Comparison of ENCODE assay signal across 9 cellular contexts in the genomic region with DNA sequence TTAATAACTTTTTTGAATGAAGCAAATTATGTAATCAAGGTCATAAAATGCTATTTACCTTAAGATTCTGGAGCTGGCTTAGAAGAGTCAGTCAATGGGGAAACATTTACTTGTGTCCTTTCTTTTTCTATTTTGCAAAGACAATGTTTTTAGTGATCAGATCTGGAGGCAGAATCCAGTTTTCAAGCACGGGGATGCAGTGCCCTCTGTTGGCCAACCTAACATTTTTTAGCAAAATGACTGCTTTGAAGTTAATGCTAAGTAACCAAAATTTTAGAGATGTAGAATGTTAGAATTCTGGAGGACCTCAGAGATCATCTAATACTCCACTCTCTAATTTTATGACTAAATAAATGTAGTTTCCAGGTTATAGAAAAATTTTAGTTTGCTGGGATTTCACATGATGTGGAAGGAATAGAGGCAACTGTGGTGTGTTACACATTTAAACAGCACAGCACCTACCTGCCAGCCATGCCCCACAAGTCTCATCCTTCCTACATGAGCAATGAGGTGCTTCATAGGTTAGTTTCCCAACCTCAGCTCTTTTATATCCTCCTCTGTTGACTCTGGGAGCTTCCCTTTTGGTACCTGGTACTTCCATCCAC. TPM values are rescaled to one million over a fixed set of nuclear protein-coding genes. Genes with fewer than 3 reads are reported as not detected.
A peak's percentile ranks its signal among the peaks of the same experiment; 100 is the strongest.
DNase-seq lines count a peak whose midpoint lies in the region; ATAC-seq and TF ChIP-seq lines count a peak whose summit lies in the region.
"Had no signal": no experiment of that assay in that cellular context is flagged by ENCODE, and none has a peak within 500 bp of the region (broad histone marks: within the 10 kb centered on the region; RNA-seq: fewer than 3 reads in every experiment).

No MANE protein-coding gene starts in this region.

- peak; percentile 52 for TF ChIP-seq CTCF in SU-DHL-6 (IDR thresholded peaks at IDR 0.05; ENCODE audit: insufficient read depth, low read length, poor library complexity, severe bottlenecking)

- H3K9me3 ChIP-seq in SU-DHL-6 (ENCODE audit: insufficient read depth, low read length), result no peaks in the 10 kb centered on the region

- H3K4me3 Mint-ChIP-seq in activated naive CD8-positive, alpha-beta T cell treated with anti-CD3 and anti-CD28 coated beads, Interleukin-2, amount 10 ng/mL, durations not matched to agents 7 days and 5 days, result no peak overlapping the region

- no peak overlapping the region for H3K4me3 ChIP-seq in SU-DHL-6 (ENCODE audit: insufficient read depth, low read length, poor library complexity, severe bottlenecking)

- H3K36me3 ChIP-seq in SU-DHL-6 (ENCODE audit: low read length), result no peaks in the 10 kb centered on the region

- H3F3A ChIP-seq in SU-DHL-6 (ENCODE audit: insufficient read depth), result no peaks in the 10 kb centered on the region

- POLR2A ChIA-PET in activated naive CD8-positive, alpha-beta T cell treated with anti-CD3 and anti-CD28 coated beads, Interleukin-2, amount 10 ng/mL, durations not matched to agents 7 days and 5 days (lab: Charles Lee), result no interaction called here

- no peaks in the 10 kb centered on the region for H4K20me1 ChIP-seq in SU-DHL-6 (ENCODE audit: low read depth, low read length)

- no peaks in the 10 kb centered on the region for H3K9me3 Mint-ChIP-seq in activated naive CD8-positive, alpha-beta T cell treated with anti-CD3 and anti-CD28 coated beads, Interleukin-2, amount 10 ng/mL, durations not matched to agents 7 days and 5 days

- no peak for ATAC-seq in activated naive CD8-positive, alpha-beta T cell treated with anti-CD3 and anti-CD28 coated beads, Interleukin-2, amount 10 ng/mL, durations not matched to agents 7 days and 5 days (ENCODE audit: low read depth)
- ATAC-seq in GM18873 (IDR thresholded peaks at IDR 0.05; ENCODE audit: low FRiP score, unreplicated experiment) (no peak), GM21576 (IDR thresholded peaks at IDR 0.05; ENCODE audit: unreplicated experiment) (no peak)

- H3K9me2 ChIP-seq in SU-DHL-6 (replicated peaks; ENCODE audit: insufficient read depth, low read length), result no peaks in the 10 kb centered on the region

- H3K79me2 ChIP-seq in SU-DHL-6 (ENCODE audit: insufficient read depth, low read length), result no peaks in the 10 kb centered on the region

- H3K9ac ChIP-seq in SU-DHL-6 (ENCODE audit: low read length), result no peak overlapping the region

- peaks cover 11% of the 10 kb centered on the region for H3K4me1 Mint-ChIP-seq in activated naive CD8-positive, alpha-beta T cell treated with anti-CD3 and anti-CD28 coated beads, Interleukin-2, amount 10 ng/mL, durations not matched to agents 7 days and 5 days

- H3K27ac ChIP-seq in SU-DHL-6 (ENCODE audit: low read depth, low read length), result no peak overlapping the region

- peak; percentile 59 for DNase-seq in CD1c-positive myeloid dendritic cell (ENCODE audit: extremely low spot score)
- peak; percentile 33 for DNase-seq in HCEC 1CT
- peak; percentile 70 for DNase-seq in activated naive CD8-positive, alpha-beta T cell treated with anti-CD3 and anti-CD28 coated beads, Interleukin-2, amount 10 ng/mL, durations not matched to agents 7 days and 5 days
- peak; percentile 11 to 39 for DNase-seq in hippocampal formation (lab: John Stamatoyannopoulos, UW)
- peak; percentile 75 to 79 for DNase-seq in stimulated activated CD4-positive, alpha-beta T cell treated with anti-CD3 and anti-CD28 coated beads, Interleukin-2, amount 100 ng/mL, for 24 hours

- no peak overlapping the region for H2AFZ ChIP-seq in SU-DHL-6 (ENCODE audit: low read depth, low read length, severe bottlenecking)

- H3K27ac Mint-ChIP-seq in activated naive CD8-positive, alpha-beta T cell treated with anti-CD3 and anti-CD28 coated beads, Interleukin-2, amount 10 ng/mL, durations not matched to agents 7 days and 5 days, result no peak overlapping the region

- H3K27me3 ChIP-seq in SU-DHL-6 (ENCODE audit: low read length), result no peaks in the 10 kb centered on the region

- H3K36me3 Mint-ChIP-seq in activated naive CD8-positive, alpha-beta T cell treated with anti-CD3 and anti-CD28 coated beads, Interleukin-2, amount 10 ng/mL, durations not matched to agents 7 days and 5 days, result peaks cover 36% of the 10 kb centered on the region

- no peak overlapping the region for H3K4me2 ChIP-seq in SU-DHL-6 (ENCODE audit: low read depth, low read length, poor library complexity, severe bottlenecking)

- H3K27me3 Mint-ChIP-seq in activated naive CD8-positive, alpha-beta T cell treated with anti-CD3 and anti-CD28 coated beads, Interleukin-2, amount 10 ng/mL, durations not matched to agents 7 days and 5 days, result no peaks in the 10 kb centered on the region

RNA-seq across cellular contexts. Expression of gene SLC9A4, which starts 23.6 kb away (rescaled TPM):
- total RNA-seq in activated naive CD8-positive, alpha-beta T cell treated with anti-CD3 and anti-CD28 coated beads, Interleukin-2, amount 10 ng/mL, durations not matched to agents 7 days and 5 days, result under 1 TPM; 0.06 to 0.08 TPM

RNA-seq across cellular contexts. Expression of gene IL18RAP, which starts 26.5 kb away (rescaled TPM):
- total RNA-seq in activated naive CD8-positive, alpha-beta T cell treated with anti-CD3 and anti-CD28 coated beads, Interleukin-2, amount 10 ng/mL, durations not matched to agents 7 days and 5 days, result 10 to 100 TPM; 16.7 to 16.8 TPM
- total RNA-seq: temporal lobe had no signal

Comparison
In these comparisons a context has a peak if more than half of its experiments do, and no peak if none do; other contexts are left out.
1. DNase-seq: peak in every context shown above with its lines; median percentile 77 in stimulated activated CD4-positive, alpha-beta T cell treated with anti-CD3 and anti-CD28 coated beads, Interleukin-2, amount 100 ng/mL, for 24 hours; 70 in activated naive CD8-positive, alpha-beta T cell treated with anti-CD3 and anti-CD28 coated beads, Interleukin-2, amount 10 ng/mL, durations not matched to agents 7 days and 5 days; 59 in CD1c-positive myeloid dendritic cell; 33 in HCEC 1CT; 25 in hippocampal formation.